Comparison of ENCODE assay signal across 22 cellular contexts in the genomic region with DNA sequence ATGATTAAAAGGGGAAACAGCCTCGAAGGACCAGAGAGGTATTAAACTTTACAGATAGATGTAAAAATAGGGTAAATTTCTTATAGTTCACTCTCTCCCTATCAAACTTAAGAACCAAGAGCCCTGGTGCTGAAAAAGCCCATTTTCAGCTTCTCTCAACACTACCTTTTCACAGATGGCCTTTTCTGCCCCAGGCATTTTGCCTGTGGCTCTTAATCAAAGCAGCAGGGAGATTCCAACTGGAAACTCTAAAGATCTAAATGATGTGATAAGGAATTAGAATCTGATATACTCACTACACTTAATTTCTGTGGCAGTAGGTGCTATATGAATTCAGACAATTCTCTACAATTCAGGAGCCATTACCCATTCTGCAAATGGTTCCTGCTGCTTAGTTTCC. TPM values are rescaled to one million over a fixed set of nuclear protein-coding genes. Genes with fewer than 3 reads are reported as not detected.
A peak's percentile ranks its signal among the peaks of the same experiment; 100 is the strongest.
DNase-seq lines count a peak whose midpoint lies in the region; ATAC-seq and TF ChIP-seq lines count a peak whose summit lies in the region.
"Had no signal": no experiment of that assay in that cellular context is flagged by ENCODE, and none has a peak within 500 bp of the region (broad histone marks: within the 10 kb centered on the region; RNA-seq: fewer than 3 reads in every experiment).

No MANE protein-coding gene starts in this region.

- H3K4ac ChIP-seq in trophoblast cell (ENCODE audit: low read depth, low read length): no peak overlapping the region

- no peaks in the 10 kb centered on the region for H3K9me3 Mint-ChIP-seq in stimulated activated memory B cell treated with anti-CD40 and anti-IgM and Interleukin-4, amounts not matched to agents 10 μg/mL and 1 μg/mL and 100 μg/mL, for 72 hours
- H3K9me3 Mint-ChIP-seq in stimulated activated effector memory CD8-positive, alpha-beta T cell treated with anti-CD3 and anti-CD28 coated beads, Interleukin-12 subunit alpha, Interleukin-12 subunit beta, amount 100 ng/mL, for 72 hours: peaks cover 2% of the 10 kb centered on the region
- H3K9me3 Mint-ChIP-seq: CD4-positive, alpha-beta T cell had no signal

- TF ChIP-seq CTCF in BE2C (IDR thresholded peaks at IDR 0.05; ENCODE audit: low read depth, low read length): no peak

- H3K79me1 ChIP-seq in trophoblast cell (ENCODE audit: low read length): no peaks in the 10 kb centered on the region

- H3K27me3 ChIP-seq in BE2C (no peaks in the 10 kb centered on the region), HUES6 (ENCODE audit: control insufficient read depth, insufficient read depth, low read length) (no peaks in the 10 kb centered on the region; the same call in 1 of the 2 replicates), trophoblast cell (ENCODE audit: insufficient read depth, low read length) (no peaks in the 10 kb centered on the region)
- H3K27me3 ChIP-seq: SJSA1 had no signal

- H3K36me3 Mint-ChIP-seq in T-helper 17 cell (ENCODE audit: low read depth): no peaks in the 10 kb centered on the region
- H3K36me3 Mint-ChIP-seq in stimulated activated memory B cell treated with anti-CD40 and anti-IgM and Interleukin-4, amounts not matched to agents 10 μg/mL and 1 μg/mL and 100 μg/mL, for 72 hours: peaks cover 3% of the 10 kb centered on the region
- H3K36me3 Mint-ChIP-seq in stimulated activated effector memory CD8-positive, alpha-beta T cell treated with anti-CD3 and anti-CD28 coated beads, Interleukin-12 subunit alpha, Interleukin-12 subunit beta, amount 100 ng/mL, for 72 hours: no peaks in the 10 kb centered on the region

- H3K9ac ChIP-seq in HUES6 (ENCODE audit: low read length): no peak overlapping the region
- no peak overlapping the region for H3K9ac ChIP-seq in trophoblast cell (ENCODE audit: low read length)
- H3K9ac ChIP-seq: BLaER1 treated with 17β-estradiol and CSF1 and Interleukin-3, amounts not matched to agents 10 nM and 100 nM had no signal

- no peak overlapping the region for H2AFZ ChIP-seq in trophoblast cell (ENCODE audit: insufficient read depth, low read length, poor library complexity)

- H3K4me3 ChIP-seq in BE2C (ENCODE audit: low read depth, low read length): no peak overlapping the region
- H3K4me3 ChIP-seq in HUES6 (ENCODE audit: low read depth, low read length): no peak overlapping the region
- H3K4me3 ChIP-seq in trophoblast cell (ENCODE audit: low read depth, low read length): no peak overlapping the region
- H3K4me3 ChIP-seq: BLaER1 treated with 17β-estradiol and CSF1 and Interleukin-3, amounts not matched to agents 10 nM and 100 nM; K562; SJSA1 had no signal

- no peaks in the 10 kb centered on the region for H3K27me3 Mint-ChIP-seq in T-helper 17 cell
- H3K27me3 Mint-ChIP-seq in stimulated activated memory B cell treated with anti-CD40 and anti-IgM and Interleukin-4, amounts not matched to agents 10 μg/mL and 1 μg/mL and 100 μg/mL, for 72 hours: no peaks in the 10 kb centered on the region
- H3K27me3 Mint-ChIP-seq: CD4-positive, alpha-beta T cell had no signal

- H3K18ac ChIP-seq in trophoblast cell (ENCODE audit: low read length): no peak overlapping the region

- no peak overlapping the region for H3K4me3 Mint-ChIP-seq in T-helper 17 cell
- no peak overlapping the region for H3K4me3 Mint-ChIP-seq in stimulated activated memory B cell treated with anti-CD40 and anti-IgM and Interleukin-4, amounts not matched to agents 10 μg/mL and 1 μg/mL and 100 μg/mL, for 72 hours
- no peak overlapping the region for H3K4me3 Mint-ChIP-seq in stimulated activated effector memory CD8-positive, alpha-beta T cell treated with anti-CD3 and anti-CD28 coated beads, Interleukin-12 subunit alpha, Interleukin-12 subunit beta, amount 100 ng/mL, for 72 hours
- H3K4me3 Mint-ChIP-seq: CD4-positive, alpha-beta T cell had no signal

- H4K12ac ChIP-seq in trophoblast cell (ENCODE audit: low read depth, low read length): no peak overlapping the region

- H2BK120ac ChIP-seq in trophoblast cell (ENCODE audit: insufficient read depth, low read length, poor library complexity): no peak overlapping the region

- H2BK12ac ChIP-seq in trophoblast cell (ENCODE audit: low read length): no peak overlapping the region

- H3K27ac ChIP-seq in HUES6 (ENCODE audit: low read depth, low read length) (0 out of 2 replicates have a peak overlapping the region, but pooled peaks have one; percentile 0), trophoblast cell (ENCODE audit: low read depth, low read length) (no peak overlapping the region)
- H3K27ac ChIP-seq: BLaER1 treated with 17β-estradiol and CSF1 and Interleukin-3, amounts not matched to agents 10 nM and 100 nM; SJSA1 had no signal

- no peak overlapping the region for H3K4me2 ChIP-seq in trophoblast cell (ENCODE audit: low read length)
- H3K4me2 ChIP-seq: BLaER1 treated with 17β-estradiol and CSF1 and Interleukin-3, amounts not matched to agents 10 nM and 100 nM had no signal

- peak overlapping the region; percentile 11 for H3K27ac Mint-ChIP-seq in T-helper 17 cell
- H3K27ac Mint-ChIP-seq in stimulated activated memory B cell treated with anti-CD40 and anti-IgM and Interleukin-4, amounts not matched to agents 10 μg/mL and 1 μg/mL and 100 μg/mL, for 72 hours: no peak overlapping the region
- no peak overlapping the region for H3K27ac Mint-ChIP-seq in stimulated activated effector memory CD8-positive, alpha-beta T cell treated with anti-CD3 and anti-CD28 coated beads, Interleukin-12 subunit alpha, Interleukin-12 subunit beta, amount 100 ng/mL, for 72 hours
- H3K27ac Mint-ChIP-seq: CD4-positive, alpha-beta T cell had no signal

- H3K14ac ChIP-seq in trophoblast cell (ENCODE audit: low read length): no peak overlapping the region

- H3K4me1 Mint-ChIP-seq in T-helper 17 cell: peaks cover 15% of the 10 kb centered on the region
- no peaks in the 10 kb centered on the region for H3K4me1 Mint-ChIP-seq in stimulated activated memory B cell treated with anti-CD40 and anti-IgM and Interleukin-4, amounts not matched to agents 10 μg/mL and 1 μg/mL and 100 μg/mL, for 72 hours
- no peaks in the 10 kb centered on the region for H3K4me1 Mint-ChIP-seq in stimulated activated effector memory CD8-positive, alpha-beta T cell treated with anti-CD3 and anti-CD28 coated beads, Interleukin-12 subunit alpha, Interleukin-12 subunit beta, amount 100 ng/mL, for 72 hours

- H3K36me3 ChIP-seq in BE2C (no peaks in the 10 kb centered on the region), HUES6 (ENCODE audit: control insufficient read depth, insufficient read depth, low read length) (no peaks in the 10 kb centered on the region), trophoblast cell (ENCODE audit: control insufficient read depth in 1 of 2, insufficient read depth in 2 of 2, low read length in 2 of 2) (no peaks in the 10 kb centered on the region)
- H3K36me3 ChIP-seq: BLaER1 treated with 17β-estradiol and CSF1 and Interleukin-3, amounts not matched to agents 10 nM and 100 nM; SJSA1 had no signal

- H3K79me2 ChIP-seq in trophoblast cell (ENCODE audit: control insufficient read depth, insufficient read depth, low read length, poor library complexity): no peaks in the 10 kb centered on the region

- H3K4me1 ChIP-seq in BE2C (no peaks in the 10 kb centered on the region), HUES6 (ENCODE audit: control insufficient read depth, insufficient read depth, low read length) (peaks cover 26% of the 10 kb centered on the region), trophoblast cell (ENCODE audit: control insufficient read depth in 1 of 2, insufficient read depth in 2 of 2, low read length in 2 of 2) (peaks cover 0 to 2% of the 10 kb centered on the region in 2 experiments)
- H3K4me1 ChIP-seq: BLaER1 treated with 17β-estradiol and CSF1 and Interleukin-3, amounts not matched to agents 10 nM and 100 nM; SJSA1 had no signal

- no peak for ATAC-seq in T-helper 17 cell
- ATAC-seq in stimulated activated memory B cell treated with anti-CD40 and anti-IgM and Interleukin-4, amounts not matched to agents 10 μg/mL and 1 μg/mL and 100 μg/mL, for 72 hours: no peak
- ATAC-seq in stimulated activated effector memory CD8-positive, alpha-beta T cell treated with anti-CD3 and anti-CD28 coated beads, Interleukin-12 subunit alpha, Interleukin-12 subunit beta, amount 100 ng/mL, for 72 hours: no peak
- ATAC-seq: K562 had no signal

- no CpG with 5 or more reads among the region's 1 CpG for WGBS in trophoblast cell (ENCODE audit: extremely low coverage, insufficient coverage, insufficient read length)

- no peak overlapping the region for H4K91ac ChIP-seq in trophoblast cell (ENCODE audit: low read depth, low read length)

- H4K8ac ChIP-seq in trophoblast cell (ENCODE audit: low read depth, low read length): no peak overlapping the region

- DNase-seq in BE2C (peak; percentile 5), T-helper 17 cell (no peak), trophoblast cell (peak; percentile 22 to 64), dermis blood vessel endothelial cell (no peak)
- DNase-seq in stimulated activated effector memory CD8-positive, alpha-beta T cell treated with anti-CD3 and anti-CD28 coated beads, Interleukin-12 subunit alpha, Interleukin-12 subunit beta, amount 100 ng/mL, for 72 hours (ENCODE audit: low spot score in 2 of 2): no peak
- DNase-seq: 8988T; CD4-positive, alpha-beta T cell; COR-L47; DMS79; Kasumi-1; MV-4-11; NCI-H1105; NCI-H1694; NCI-H2029 treated with DMSO at 0.1 percent for 48 hours; NCI-H526 treated with DMSO at 0.1 percent for 48 hours; Right ventricle myocardium superior; RPMI8226 had no signal

- H3K23ac ChIP-seq in trophoblast cell (ENCODE audit: low read length): no peak overlapping the region

- no peak overlapping the region for H2BK5ac ChIP-seq in trophoblast cell (ENCODE audit: low read depth, low read length, poor library complexity)

- H3K9me3 ChIP-seq in BE2C (no peaks in the 10 kb centered on the region), HUES6 (ENCODE audit: control insufficient read depth, insufficient read depth, low read depth, low read length) (no peaks in the 10 kb centered on the region), T-helper 17 cell (ENCODE audit: control insufficient read depth, low read length, poor library complexity, severe bottlenecking) (no peaks in the 10 kb centered on the region), trophoblast cell (ENCODE audit: insufficient read depth, low read depth, low read length) (no peaks in the 10 kb centered on the region)
- H3K9me3 ChIP-seq: BLaER1 treated with 17β-estradiol and CSF1 and Interleukin-3, amounts not matched to agents 10 nM and 100 nM; SJSA1 had no signal

- no peak overlapping the region for H2AK5ac ChIP-seq in trophoblast cell (ENCODE audit: low read length)

RNA-seq across cellular contexts. Expression of gene AMMECR1, which starts 60.0 kb away (rescaled TPM):
- polyA plus RNA-seq in BE2C (2012; ENCODE audit: insufficient read depth, insufficient read length, low read depth): 6.8 TPM
- total RNA-seq in T-helper 17 cell: 10 to 100 TPM; 15.4 to 17.4 TPM
- 16.9 and 18.4 TPM in 2 replicates for polyA plus RNA-seq in trophoblast cell (2013)
- total RNA-seq in dermis blood vessel endothelial cell: 6.0 and 9.1 TPM in 2 replicates

Comparison
In these comparisons a context has a peak if more than half of its experiments do, and no peak if none do; other contexts are left out.
1. DNase-seq: peak in BE2C (single experiment) and trophoblast cell (2 of 2); none in T-helper 17 cell (0 of 3), dermis blood vessel endothelial cell (single experiment) and stimulated activated effector memory CD8-positive, alpha-beta T cell treated with anti-CD3 and anti-CD28 coated beads, Interleukin-12 subunit alpha, Interleukin-12 subunit beta, amount 100 ng/mL, for 72 hours (0 of 2).